ENCODE assay signal across 21 cellular contexts in genomic region chr9:26800322-26800721, GRCh38.
"Had no signal": no experiment of that assay in that cellular context is flagged by ENCODE, and none has a peak within 500 bp of the region (broad histone marks: within the 10 kb centered on the region; RNA-seq: fewer than 3 reads in every experiment).

No MANE protein-coding gene starts in this region.

- DNase-seq: activated CD4-positive, alpha-beta T cell treated with anti-CD3 and anti-CD28 coated beads for 4 hours; activated CD4-positive, alpha-beta T cell treated with anti-CD3 and anti-CD28 coated beads, Interleukin-2, amount 50 U/mL, for 48 hours; activated CD4-positive, CD25-positive, alpha-beta regulatory T cell; activated CD8-positive, alpha-beta memory T cell treated with anti-CD3 and anti-CD28 coated beads for 24 hours; activated effector memory CD4-positive, alpha-beta T cell treated with Interleukin-2 at 50 U/mL for 16 hours; activated naive CD4-positive, alpha-beta T cell treated with Interleukin-2 at 50 U/mL for 16 hours; anterior cingulate cortex; dermis blood vessel endothelial cell; effector CD4-positive, alpha-beta T cell; esophagus squamous epithelium; foreskin melanocyte; heart right ventricle; naive B cell; ovary; sigmoid colon; small intestine; stimulated activated CD4-positive, alpha-beta T cell treated with anti-CD3 and anti-CD28 coated beads, Interleukin-4, amount 100 ng/mL, for 24 hours; upper lobe of left lung had no signal

- H3K4me3 ChIP-seq: esophagus squamous epithelium, heart right ventricle, ovary, prostate gland, sigmoid colon, upper lobe of left lung, vagina had no signal

- H3K27ac ChIP-seq: epithelial cell of prostate, esophagus squamous epithelium, heart right ventricle, ovary, prostate gland, sigmoid colon, upper lobe of left lung, vagina had no signal
